9 cellular contexts compared by ENCODE assay signal in genomic region chr15:75620043-75620775, GRCh38. TPM values are rescaled to one million over a fixed set of nuclear protein-coding genes. Genes with fewer than 3 reads are reported as not detected.
DNase-seq lines count a peak whose midpoint lies in the region; ATAC-seq and TF ChIP-seq lines count a peak whose summit lies in the region.
"Had no signal": no experiment of that assay in that cellular context is flagged by ENCODE, and none has a peak within 500 bp of the region (broad histone marks: within the 10 kb centered on the region; RNA-seq: fewer than 3 reads in every experiment).

No MANE protein-coding gene starts in this region.

- ATAC-seq in right cardiac atrium = peak; percentile 70 to 77

- 60 to 68% (median 63%) methylated on average over 5 of the region's 5 CpGs for WGBS in adrenal gland, 4 donors
- WGBS in right cardiac atrium = 46% methylated on average over 5 of the region's 5 CpGs

- DNase-seq in activated CD4-positive, alpha-beta T cell treated with anti-CD3 and anti-CD28 coated beads, Interleukin-2, amount 10 ng/mL, durations not matched to agents 24 days and 14 days = no peak
- DNase-seq in activated CD4-positive, alpha-beta T cell treated with anti-CD3 and anti-CD28 coated beads for 4 hours = no peak
- DNase-seq in adrenal gland (peak in 4 of 7 donors; percentile 12 to 34 (median 30)), right cardiac atrium (peak; percentile 41 to 72 (median 55)), tibial artery (peak in 1 of 2 donors; percentile 61), NCI-H187 (lab: John Stamatoyannopoulos, UW) (no peak), DMS114 treated with DMSO at 0.1 percent for 48 hours (lab: John Stamatoyannopoulos, UW; ENCODE audit: unreplicated experiment) (no peak), midbrain (lab: John Stamatoyannopoulos, UW) (no peak)

- H3K27ac ChIP-seq in adrenal gland (peak overlapping the region in 2 of 5 donors; percentile 56 to 64), right cardiac atrium (ENCODE audit: low read length) (peak overlapping the region; percentile 56), tibial artery (peak overlapping the region; percentile 68 to 69)
- H3K27ac ChIP-seq: C4-2B had no signal

- TF ChIP-seq CTCF in adrenal gland (IDR thresholded peaks at IDR 0.05) = no peak
- TF ChIP-seq CTCF in tibial artery (IDR thresholded peaks at IDR 0.05) = no peak

- no peaks in the 10 kb centered on the region for H3K9me3 ChIP-seq in adrenal gland (replicated peaks in 1 of 3)
- no peaks in the 10 kb centered on the region for H3K9me3 ChIP-seq in right cardiac atrium (ENCODE audit: control insufficient read depth, low read length)
- no peaks in the 10 kb centered on the region for H3K9me3 ChIP-seq in tibial artery

- H3K9me3 Mint-ChIP-seq in activated CD4-positive, alpha-beta T cell treated with anti-CD3 and anti-CD28 coated beads, Interleukin-2, amount 10 ng/mL, durations not matched to agents 24 days and 14 days = no peaks in the 10 kb centered on the region

- H3K4me1 ChIP-seq in adrenal gland (replicated peaks in 1 of 2) (peaks cover 0 to 14% of the 10 kb centered on the region in 2 donors), right cardiac atrium (ENCODE audit: control insufficient read depth, insufficient read depth, low read length) (peaks cover 3% of the 10 kb centered on the region), tibial artery (peaks cover 0 to 33% (median 20%) of the 10 kb centered on the region in 4 donors)

- peak overlapping the region in 1 of 4 donors; percentile 17 for H3K4me3 ChIP-seq in adrenal gland
- H3K4me3 ChIP-seq in right cardiac atrium (ENCODE audit: low read length) = no peak overlapping the region
- peak overlapping the region; percentile 14 to 40 for H3K4me3 ChIP-seq in tibial artery

- no peak for TF ChIP-seq POLR2A in adrenal gland (IDR thresholded peaks at IDR 0.05)

- H3K27ac Mint-ChIP-seq in activated CD4-positive, alpha-beta T cell treated with anti-CD3 and anti-CD28 coated beads, Interleukin-2, amount 10 ng/mL, durations not matched to agents 24 days and 14 days = peak overlapping the region; percentile 82

- H3K36me3 ChIP-seq in adrenal gland (replicated peaks in 1 of 2) (peaks cover 0 to 45% of the 10 kb centered on the region in 2 donors), tibial artery (peaks cover 21 to 43% (median 23%) of the 10 kb centered on the region in 3 donors)

- H3K4me3 Mint-ChIP-seq in activated CD4-positive, alpha-beta T cell treated with anti-CD3 and anti-CD28 coated beads, Interleukin-2, amount 10 ng/mL, durations not matched to agents 24 days and 14 days = peak overlapping the region; percentile 58

- H3K4me1 Mint-ChIP-seq in activated CD4-positive, alpha-beta T cell treated with anti-CD3 and anti-CD28 coated beads, Interleukin-2, amount 10 ng/mL, durations not matched to agents 24 days and 14 days = peaks cover 24% of the 10 kb centered on the region

- intact Hi-C loops in activated CD4-positive, alpha-beta T cell treated with anti-CD3 and anti-CD28 coated beads, Interleukin-2, amount 10 ng/mL, durations not matched to agents 24 days and 14 days (cut with micrococcal nuclease) = loop anchor here (10.0 kb wide), 1 partner anchor 835 kb away; the partner anchor contains the start of gene CSK
- intact Hi-C loops in adrenal gland (cut with DNase I) = loop anchor here in 1 of 2 donors (10.0 kb wide), 1 partner anchor 45 kb away; the partner anchor contains the start of gene PTPN9
- intact Hi-C loops in right cardiac atrium (cut with DNase I) = no loop called here
- intact Hi-C loops in tibial artery (cut with DNase I; ENCODE audit: low total_unique reads) = loop anchor here (10.0 kb wide), 1 partner anchor 105 kb away; no protein-coding TSS in a partner anchor

- peaks cover 33% of the 10 kb centered on the region for H3K36me3 Mint-ChIP-seq in activated CD4-positive, alpha-beta T cell treated with anti-CD3 and anti-CD28 coated beads, Interleukin-2, amount 10 ng/mL, durations not matched to agents 24 days and 14 days (ENCODE audit: low read depth)

- no peaks in the 10 kb centered on the region for H3K27me3 Mint-ChIP-seq in activated CD4-positive, alpha-beta T cell treated with anti-CD3 and anti-CD28 coated beads, Interleukin-2, amount 10 ng/mL, durations not matched to agents 24 days and 14 days

- H3K27me3 ChIP-seq in adrenal gland (no peaks in the 10 kb centered on the region), right cardiac atrium (ENCODE audit: control insufficient read depth, insufficient read depth) (no peaks in the 10 kb centered on the region), tibial artery (no peaks in the 10 kb centered on the region)

RNA-seq across cellular contexts. Expression of gene SNUPN, which starts 5.3 kb away (rescaled TPM):
- 33.7 and 34.5 TPM in 2 replicates for total RNA-seq in activated CD4-positive, alpha-beta T cell treated with anti-CD3 and anti-CD28 coated beads, Interleukin-2, amount 10 ng/mL, durations not matched to agents 24 days and 14 days
- total RNA-seq in adrenal gland (10 to 100 TPM; 18.5 to 40.8 (median 25.1) TPM), right cardiac atrium (10 to 100 TPM; 15.3 to 19.8 (median 18.4) TPM)
- polyA plus RNA-seq in adrenal gland (10 to 100 TPM; 13.5 to 21.8 (median 16.7) TPM), right cardiac atrium (17.9 TPM)

RNA-seq across cellular contexts. Expression of gene IMP3, which starts 19.8 kb away (rescaled TPM):
- total RNA-seq in activated CD4-positive, alpha-beta T cell treated with anti-CD3 and anti-CD28 coated beads, Interleukin-2, amount 10 ng/mL, durations not matched to agents 24 days and 14 days = 108 and 112 TPM in 2 replicates
- total RNA-seq in adrenal gland (100 to 1,000 TPM in 5 of 8 donors, 10 to 100 TPM in 3; 74.9 to 161 (median 138) TPM), right cardiac atrium (10 to 100 TPM; 39.4 to 49.3 (median 46.8) TPM)
- polyA plus RNA-seq in adrenal gland (10 to 100 TPM; 49.8 to 74.8 (median 64.0) TPM), right cardiac atrium (48.1 TPM)

RNA-seq across cellular contexts. Expression of gene SNX33, which starts 27.5 kb away (rescaled TPM):
- 4.1 TPM in 2 replicates for total RNA-seq in activated CD4-positive, alpha-beta T cell treated with anti-CD3 and anti-CD28 coated beads, Interleukin-2, amount 10 ng/mL, durations not matched to agents 24 days and 14 days
- 10 to 100 TPM; 15.3 to 41.4 (median 25.4) TPM for total RNA-seq in adrenal gland
- polyA plus RNA-seq in adrenal gland = 10 to 100 TPM; 12.1 to 18.3 (median 12.9) TPM
- total RNA-seq in right cardiac atrium = 10 to 100 TPM; 14.6 to 18.4 (median 17.8) TPM
- 13.2 TPM for polyA plus RNA-seq in right cardiac atrium

RNA-seq across cellular contexts. Expression of gene PTPN9, which starts 41.1 kb away (rescaled TPM):
- total RNA-seq in activated CD4-positive, alpha-beta T cell treated with anti-CD3 and anti-CD28 coated beads, Interleukin-2, amount 10 ng/mL, durations not matched to agents 24 days and 14 days = 21.0 and 23.6 TPM in 2 replicates
- total RNA-seq in adrenal gland (10 to 100 TPM; 11.7 to 28.5 (median 19.9) TPM), right cardiac atrium (10 to 100 TPM in 1 of 4 donors, 1 to 10 TPM in 3; 8.9 to 16.0 (median 9.6) TPM)
- polyA plus RNA-seq in adrenal gland (10 to 100 TPM in 1 of 3 donors, 1 to 10 TPM in 2; 5.9 to 20.1 (median 6.1) TPM), right cardiac atrium (4.5 TPM)

Comparison
In these comparisons a context has a peak if more than half of its experiments do, and no peak if none do; other contexts are left out.
1. DNase-seq: peak in adrenal gland (4 of 7) and right cardiac atrium (3 of 3); none in activated CD4-positive, alpha-beta T cell treated with anti-CD3 and anti-CD28 coated beads, Interleukin-2, amount 10 ng/mL, durations not matched to agents 24 days and 14 days (single experiment), activated CD4-positive, alpha-beta T cell treated with anti-CD3 and anti-CD28 coated beads for 4 hours (0 of 2), NCI-H187 (0 of 2), DMS114 treated with DMSO at 0.1 percent for 48 hours (single experiment) and midbrain (single experiment).
2. intact Hi-C loops: an anchor here in activated CD4-positive, alpha-beta T cell treated with anti-CD3 and anti-CD28 coated beads, Interleukin-2, amount 10 ng/mL, durations not matched to agents 24 days and 14 days (10.0 kb wide) and tibial artery (10.0 kb wide); none called in right cardiac atrium.